In the genomic region with DNA sequence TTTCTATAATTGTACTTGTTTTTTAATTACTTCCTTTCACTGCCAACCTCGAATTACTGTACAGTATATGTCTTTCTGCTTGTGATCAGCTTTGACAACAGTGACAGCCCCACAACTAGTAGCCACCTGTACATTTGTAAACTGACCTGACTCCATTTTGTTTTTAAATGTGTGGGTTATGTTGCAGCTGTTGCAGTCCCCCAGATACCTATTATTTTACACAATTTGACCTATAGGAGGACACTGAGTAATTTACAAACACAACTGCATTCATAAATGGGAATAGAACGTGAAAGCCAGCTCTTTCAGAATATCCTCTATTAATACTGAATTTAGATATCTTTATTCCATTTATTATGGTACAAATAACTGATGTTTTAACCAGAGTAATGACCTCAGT, we compare ENCODE assay signal across 19 cellular contexts.
"Had no signal": no experiment of that assay in that cellular context is flagged by ENCODE, and none has a peak within 500 bp of the region (broad histone marks: within the 10 kb centered on the region; RNA-seq: fewer than 3 reads in every experiment).

No MANE protein-coding gene starts in this region.

- FAIRE-seq: colon, islet of Langerhans, urothelium cell line had no signal

- H3K27ac ChIP-seq: body of pancreas, ovary, psoas muscle, tibial nerve had no signal

- H3K36me3 ChIP-seq: ovary had no signal

- ATAC-seq: activated CD8-positive, alpha-beta T cell treated with anti-CD3 and anti-CD28 coated beads, Interleukin-2, amount 10 ng/mL, durations not matched to agents 7 days and 5 days; body of pancreas; left cardiac atrium; mucosa of descending colon; psoas muscle; right cardiac atrium had no signal

- H3K4me3 ChIP-seq: body of pancreas, dorsolateral prefrontal cortex, mucosa of descending colon, ovary, psoas muscle, tibial nerve had no signal

- H3K9me3 ChIP-seq: body of pancreas, mucosa of descending colon, ovary, psoas muscle, tibial nerve had no signal

- DNase-seq: activated CD4-positive, alpha-beta T cell treated with anti-CD3 and anti-CD28 coated beads, Interleukin-2, amount 10 ng/mL, durations not matched to agents 7 days and 5 days; activated CD8-positive, alpha-beta T cell treated with anti-CD3 and anti-CD28 coated beads, Interleukin-2, amount 10 ng/mL, durations not matched to agents 7 days and 5 days; activated naive CD4-positive, alpha-beta T cell treated with Interleukin-2 at 50 U/mL for 16 hours; activated T-cell treated with anti-CD3 and anti-CD28 coated beads, Interleukin-2, amount 50 U/mL, for 24 hours; body of pancreas; dorsolateral prefrontal cortex; foreskin fibroblast; hippocampal formation; left cardiac atrium; mesenchymal stem cell; mucosa of descending colon; naive B cell; ovary; psoas muscle; right cardiac atrium had no signal

- H3K27me3 ChIP-seq: body of pancreas, dorsolateral prefrontal cortex, ovary, tibial nerve had no signal
